Comparison of ENCODE assay signal across 7 cellular contexts in the genomic region with DNA sequence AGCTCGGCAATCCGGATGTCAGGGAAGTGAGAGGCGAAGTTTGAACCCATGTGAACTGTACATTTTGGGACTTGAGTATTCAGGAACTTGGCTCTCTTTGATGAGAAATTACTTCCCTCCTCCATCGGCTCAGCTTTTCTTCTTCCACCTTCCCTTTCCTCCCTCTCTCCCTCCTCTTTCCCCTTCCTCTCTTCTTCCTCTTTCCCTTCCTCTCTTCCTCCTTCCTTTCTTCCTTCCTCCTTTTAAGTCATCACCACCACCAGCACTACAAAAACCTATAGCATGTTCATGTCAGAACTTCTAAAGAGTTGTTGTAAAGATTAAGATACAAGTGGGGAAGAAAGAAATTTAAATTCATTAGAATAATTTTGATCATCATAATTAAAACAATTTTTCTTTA.
"Had no signal": no experiment of that assay in that cellular context is flagged by ENCODE, and none has a peak within 500 bp of the region (broad histone marks: within the 10 kb centered on the region; RNA-seq: fewer than 3 reads in every experiment).

No MANE protein-coding gene starts in this region.

- FAIRE-seq: HTR-8/SVneo had no signal

- ATAC-seq: HCT116 had no signal

- H3K4me3 Mint-ChIP-seq: IgD-negative memory B cell had no signal

- DNase-seq: GM23248, GOT3, H7 had no signal

- H3K4me3 ChIP-seq: HAP-1 had no signal

- H3K27ac ChIP-seq: GM23248 had no signal

- H3K36me3 Mint-ChIP-seq: IgD-negative memory B cell had no signal

- H3K4me1 ChIP-seq: HAP-1 had no signal

- H3K36me3 ChIP-seq: HAP-1 had no signal

- H3K9ac ChIP-seq: GM23248 had no signal

- H2AFZ ChIP-seq: GM23248 had no signal

- H3K9me3 Mint-ChIP-seq: IgD-negative memory B cell had no signal

- H3K9me3 ChIP-seq: HAP-1 had no signal

- H3K27ac Mint-ChIP-seq: IgD-negative memory B cell had no signal
